ENCODE assay signal across 29 cellular contexts in genomic region chr15:69863446-69863845, GRCh38.
"Had no signal": no experiment of that assay in that cellular context is flagged by ENCODE, and none has a peak within 500 bp of the region (broad histone marks: within the 10 kb centered on the region; RNA-seq: fewer than 3 reads in every experiment).

No MANE protein-coding gene starts in this region.

- DNase-seq: activated CD4-positive, alpha-beta T cell treated with anti-CD3 and anti-CD28 coated beads for 36 hours; activated CD4-positive, alpha-beta T cell treated with anti-CD3 and anti-CD28 coated beads, Interleukin-2, amount 50 U/mL, for 48 hours; activated CD8-positive, alpha-beta memory T cell treated with anti-CD3 and anti-CD28 coated beads, Interleukin-2, amount 50 U/mL, for 48 hours; activated naive CD4-positive, alpha-beta T cell treated with anti-CD3 and anti-CD28 coated beads for 36 hours; activated naive CD8-positive, alpha-beta T cell treated with anti-CD3 and anti-CD28 coated beads, Interleukin-2, amount 10 ng/mL, durations not matched to agents 7 days and 5 days; activated T-cell treated with anti-CD3 and anti-CD28 coated beads, Interleukin-2, amount 50 U/mL, for 4 hours; body of pancreas; caudate nucleus; dermis blood vessel endothelial cell; effector memory CD4-positive, alpha-beta T cell; gastrocnemius medialis; head of caudate nucleus; hypothalamus; lower lobe of right lung; nephron progenitor cell; pancreas; psoas muscle; right cardiac atrium; stimulated activated CD4-positive, alpha-beta T cell treated with anti-CD3 and anti-CD28 coated beads, Interleukin-2, amount 100 ng/mL, for 24 hours; stimulated activated naive CD8-positive, alpha-beta T cell treated with anti-CD3 and anti-CD28 coated beads, Interleukin-15, amount 100 ng/mL, for 72 hours; T-helper 9 cell had no signal

- H3K4me3 Mint-ChIP-seq: activated CD4-positive, alpha-beta T cell treated with anti-CD3 and anti-CD28 coated beads for 36 hours; activated naive CD4-positive, alpha-beta T cell treated with anti-CD3 and anti-CD28 coated beads for 36 hours; activated naive CD8-positive, alpha-beta T cell treated with anti-CD3 and anti-CD28 coated beads, Interleukin-2, amount 10 ng/mL, durations not matched to agents 7 days and 5 days; activated T-cell treated with anti-CD3 and anti-CD28 coated beads, Interleukin-2, amount 50 U/mL, for 4 hours; mesothelial cell of epicardium; nephron progenitor cell; stimulated activated effector memory CD8-positive, alpha-beta T cell treated with anti-CD3 and anti-CD28 coated beads, Interleukin-12 subunit alpha, Interleukin-12 subunit beta, amount 100 ng/mL, for 72 hours; stimulated activated naive CD8-positive, alpha-beta T cell treated with anti-CD3 and anti-CD28 coated beads, Interleukin-15, amount 100 ng/mL, for 72 hours; WTC11 had no signal

- H3K27ac Mint-ChIP-seq: activated CD4-positive, alpha-beta T cell treated with anti-CD3 and anti-CD28 coated beads for 36 hours; activated naive CD4-positive, alpha-beta T cell treated with anti-CD3 and anti-CD28 coated beads for 36 hours; activated naive CD8-positive, alpha-beta T cell treated with anti-CD3 and anti-CD28 coated beads, Interleukin-2, amount 10 ng/mL, durations not matched to agents 7 days and 5 days; mesothelial cell of epicardium; nephron progenitor cell; WTC11 had no signal

- H3K36me3 ChIP-seq: gastrocnemius medialis, lower lobe of right lung, pancreas, tibial nerve had no signal

- H3K4me1 ChIP-seq: body of pancreas, gastrocnemius medialis, lower lobe of right lung, pancreas, psoas muscle, tibial nerve had no signal

- H3K27me3 Mint-ChIP-seq: activated CD4-positive, alpha-beta T cell treated with anti-CD3 and anti-CD28 coated beads for 36 hours had no signal

- H3K9me3 Mint-ChIP-seq: activated naive CD4-positive, alpha-beta T cell treated with anti-CD3 and anti-CD28 coated beads for 36 hours; activated T-cell treated with anti-CD3 and anti-CD28 coated beads, Interleukin-2, amount 50 U/mL, for 4 hours had no signal

- H3K9me3 ChIP-seq: body of pancreas, gastrocnemius medialis, lower lobe of right lung, pancreas, psoas muscle, tibial nerve had no signal

- H3K27me3 ChIP-seq: body of pancreas, gastrocnemius medialis, pancreas, tibial nerve had no signal

- H3K36me3 Mint-ChIP-seq: mesothelial cell of epicardium; stimulated activated effector memory CD8-positive, alpha-beta T cell treated with anti-CD3 and anti-CD28 coated beads, Interleukin-12 subunit alpha, Interleukin-12 subunit beta, amount 100 ng/mL, for 72 hours had no signal

- FAIRE-seq: endothelial cell of umbilical vein, islet of Langerhans, pancreas, urothelium cell line had no signal

- H3K4me3 ChIP-seq: body of pancreas, gastrocnemius medialis, lower lobe of right lung, pancreas, psoas muscle, skin epidermis, tibial nerve had no signal

- H3K27ac ChIP-seq: body of pancreas, gastrocnemius medialis, lower lobe of right lung, pancreas, psoas muscle, tibial nerve had no signal
